25 cellular contexts compared by ENCODE assay signal in the genomic region with DNA sequence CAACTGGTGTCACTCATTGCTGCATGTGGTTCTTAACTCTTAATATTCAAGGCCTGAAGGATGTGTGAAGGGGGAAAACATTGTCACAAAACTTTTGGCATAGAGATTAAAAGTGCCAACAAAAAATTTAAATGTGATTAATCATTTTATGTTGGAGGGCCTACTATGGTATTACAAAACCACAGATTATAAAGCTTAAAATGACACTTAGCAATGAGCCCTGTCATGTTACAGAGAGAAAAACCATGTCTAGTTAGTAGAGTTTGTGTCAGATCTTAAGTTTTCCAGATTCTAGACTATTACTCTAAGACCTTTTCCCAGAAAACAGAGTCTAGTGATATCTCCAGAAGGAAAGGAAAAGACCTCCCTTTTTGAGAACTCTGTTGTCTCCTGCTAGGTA.
"Had no signal": no experiment of that assay in that cellular context is flagged by ENCODE, and none has a peak within 500 bp of the region (broad histone marks: within the 10 kb centered on the region; RNA-seq: fewer than 3 reads in every experiment).

No MANE protein-coding gene starts in this region.

- H3K27ac ChIP-seq: SJSA1, SK-N-MC had no signal

- H3K9me3 ChIP-seq: MG63, SJSA1 had no signal

- ATAC-seq: HepG2 had no signal

- H3K4me3 ChIP-seq: MG63, SJSA1, SK-N-MC had no signal

- H3K36me3 ChIP-seq: MG63, SJSA1 had no signal

- DNase-seq: IMR-90, Karpas-422, KG1, MG63, NCI-H1092, NCI-H1105 treated with DMSO at 0.1 percent for 48 hours, NCI-H1417 treated with DMSO at 0.1 percent for 48 hours, NCI-H146, NCI-H1694 treated with DMSO at 0.1 percent for 48 hours, NCI-H1930, NCI-H2081, NCI-H2107, NCI-H2171, NCI-H226, NCI-H446, NCI-H510A, NCI-H524 treated with DMSO at 0.1 percent for 48 hours, NCI-H69, NCI-H774, Right ventricle myocardium superior, RPMI8226, SIG-M5 had no signal

- H3K27me3 ChIP-seq: MG63, SJSA1 had no signal
